12 cellular contexts compared by ENCODE assay signal in the genomic region with DNA sequence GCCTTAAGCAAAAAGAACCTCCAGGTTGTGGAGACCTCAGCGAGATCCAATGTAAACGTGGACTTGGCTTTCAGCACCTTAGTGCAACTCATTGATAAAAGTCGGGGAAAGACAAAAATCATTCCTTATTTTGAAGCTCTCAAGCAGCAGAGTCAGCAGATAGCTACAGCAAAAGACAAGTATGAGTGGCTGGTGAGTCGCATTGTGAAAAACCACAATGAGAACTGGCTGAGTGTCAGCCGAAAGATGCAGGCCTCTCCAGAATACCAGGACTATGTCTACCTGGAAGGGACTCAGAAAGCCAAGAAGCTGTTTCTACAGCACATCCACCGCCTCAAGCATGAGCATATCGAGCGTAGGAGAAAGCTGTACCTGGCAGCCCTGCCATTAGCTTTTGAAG. TPM values are rescaled to one million over a fixed set of nuclear protein-coding genes. Genes with fewer than 3 reads are reported as not detected.
DNase-seq lines count a peak whose midpoint lies in the region; ATAC-seq lines count a peak whose summit lies in the region.
"Had no signal": no experiment of that assay in that cellular context is flagged by ENCODE, and none has a peak within 500 bp of the region (broad histone marks: within the 10 kb centered on the region; RNA-seq: fewer than 3 reads in every experiment).

No MANE protein-coding gene starts in this region.

- H3K4me1 Mint-ChIP-seq in activated T-helper 17 cell treated with anti-CD3 and anti-CD28 coated beads, Interleukin-2, amount 50 U/mL, for 72 hours: peaks cover 34% of the 10 kb centered on the region

- DNase-seq in EH (ENCODE audit: low read depth) (peak; percentile 71), HK-2 (ENCODE audit: unreplicated experiment) (peak; percentile 42), left lobe of liver (ENCODE audit: low spot score) (peak; percentile 29), occipital lobe (lab: John Stamatoyannopoulos, UW) (no peak)
- DNase-seq: NCI-H1092 treated with DMSO at 0.1 percent for 48 hours, NCI-H446, psoas muscle, thyroid gland had no signal

- no peak overlapping the region for H3K27ac Mint-ChIP-seq in activated T-helper 17 cell treated with anti-CD3 and anti-CD28 coated beads, Interleukin-2, amount 50 U/mL, for 72 hours
- H3K27ac Mint-ChIP-seq: activated T-helper 2 cell treated with anti-CD3 and anti-CD28 coated beads, Interferon-gamma antibody, Interleukin-2, Interleukin-4, amounts not matched to agents 10 μg/mL and 5 μg/mL and 100 μg/mL, durations not matched to agents 14 hours and 24 hours and 36 hours had no signal

- H3K27me3 Mint-ChIP-seq in activated T-helper 17 cell treated with anti-CD3 and anti-CD28 coated beads, Interleukin-2, amount 50 U/mL, for 72 hours: no peaks in the 10 kb centered on the region

- ATAC-seq in activated T-helper 17 cell treated with anti-CD3 and anti-CD28 coated beads, Interleukin-2, amount 50 U/mL, for 72 hours (replicated peaks): peak; percentile 68
- ATAC-seq in left lobe of liver: no peak
- ATAC-seq in HG03280 (IDR thresholded peaks at IDR 0.05; ENCODE audit: unreplicated experiment): no peak
- ATAC-seq in GM19397 (IDR thresholded peaks at IDR 0.05; ENCODE audit: unreplicated experiment): no peak
- ATAC-seq: psoas muscle had no signal

- no peak overlapping the region for H3K4me3 Mint-ChIP-seq in activated T-helper 17 cell treated with anti-CD3 and anti-CD28 coated beads, Interleukin-2, amount 50 U/mL, for 72 hours

- no peaks in the 10 kb centered on the region for H3K9me3 Mint-ChIP-seq in activated T-helper 17 cell treated with anti-CD3 and anti-CD28 coated beads, Interleukin-2, amount 50 U/mL, for 72 hours
- H3K9me3 Mint-ChIP-seq: activated T-helper 2 cell treated with anti-CD3 and anti-CD28 coated beads, Interferon-gamma antibody, Interleukin-2, Interleukin-4, amounts not matched to agents 10 μg/mL and 5 μg/mL and 100 μg/mL, durations not matched to agents 14 hours and 24 hours and 36 hours had no signal

- peaks cover 53% of the 10 kb centered on the region for H3K36me3 Mint-ChIP-seq in activated T-helper 17 cell treated with anti-CD3 and anti-CD28 coated beads, Interleukin-2, amount 50 U/mL, for 72 hours (ENCODE audit: low read depth)

RNA-seq across cellular contexts. Expression of gene ARHGAP35, which starts 58.5 kb away (rescaled TPM):
- total RNA-seq in activated T-helper 17 cell treated with anti-CD3 and anti-CD28 coated beads, Interleukin-2, amount 50 U/mL, for 72 hours: 10 to 100 TPM; 38.0 to 38.3 TPM
- total RNA-seq in left lobe of liver: 56.9 TPM
- 76.3 TPM for total RNA-seq in occipital lobe
